13 cellular contexts compared by ENCODE assay signal in genomic region chr5:127519527-127519926, GRCh38. TPM values are rescaled to one million over a fixed set of nuclear protein-coding genes. Genes with fewer than 3 reads are reported as not detected.
DNase-seq lines count a peak whose midpoint lies in the region; ATAC-seq and TF ChIP-seq lines count a peak whose summit lies in the region.
"Had no signal": no experiment of that assay in that cellular context is flagged by ENCODE, and none has a peak within 500 bp of the region (broad histone marks: within the 10 kb centered on the region; RNA-seq: fewer than 3 reads in every experiment).

No MANE protein-coding gene starts in this region.

- H3K4me3 ChIP-seq in fibroblast of villous mesenchyme (ENCODE audit: low read depth, low read length) (peak overlapping the region; percentile 99), suprapubic skin (peak overlapping the region; percentile 72)

- no peak for ATAC-seq in activated naive CD4-positive, alpha-beta T cell treated with anti-CD3 and anti-CD28 coated beads, Interleukin-2, amount 50 U/mL, for 72 hours
- ATAC-seq in T-helper 17 cell, result no peak
- ATAC-seq: psoas muscle had no signal

- WGBS in suprapubic skin, result 71% methylated on average over 4 of the region's 4 CpGs

- no peaks in the 10 kb centered on the region for H3K27me3 Mint-ChIP-seq in activated naive CD4-positive, alpha-beta T cell treated with anti-CD3 and anti-CD28 coated beads, Interleukin-2, amount 10 ng/mL, durations not matched to agents 7 days and 5 days
- peaks cover 5% of the 10 kb centered on the region for H3K27me3 Mint-ChIP-seq in T-helper 17 cell

- no peak for TF ChIP-seq EP300 in suprapubic skin (IDR thresholded peaks at IDR 0.05)

- H3K36me3 ChIP-seq in suprapubic skin, result peaks cover 17% of the 10 kb centered on the region

- no peaks in the 10 kb centered on the region for H3K27me3 ChIP-seq in suprapubic skin
- H3K27me3 ChIP-seq: transverse colon had no signal

- in situ Hi-C loops in ACHN (cut with HindIII; ENCODE audit: low pct_ligation_motif_present, low pct_unique_long_range_greater_than_20kb, low sequenced_read_pairs), result no loop called here

- H3K9me3 Mint-ChIP-seq in activated naive CD4-positive, alpha-beta T cell treated with anti-CD3 and anti-CD28 coated beads, Interleukin-2, amount 10 ng/mL, durations not matched to agents 7 days and 5 days, result peaks cover 15% of the 10 kb centered on the region
- peaks cover 12 to 21% of the 10 kb centered on the region in 2 donors for H3K9me3 Mint-ChIP-seq in activated naive CD4-positive, alpha-beta T cell treated with anti-CD3 and anti-CD28 coated beads, Interleukin-2, amount 50 U/mL, for 72 hours

- no peak for TF ChIP-seq POLR2A in suprapubic skin (IDR thresholded peaks at IDR 0.05)

- H3K27ac Mint-ChIP-seq in activated naive CD4-positive, alpha-beta T cell treated with anti-CD3 and anti-CD28 coated beads, Interleukin-2, amount 10 ng/mL, durations not matched to agents 7 days and 5 days, result no peak overlapping the region
- H3K27ac Mint-ChIP-seq in activated naive CD4-positive, alpha-beta T cell treated with anti-CD3 and anti-CD28 coated beads, Interleukin-2, amount 50 U/mL, for 72 hours, result no peak overlapping the region
- no peak overlapping the region for H3K27ac Mint-ChIP-seq in T-helper 17 cell

- no peak overlapping the region for H3K27ac ChIP-seq in suprapubic skin
- H3K27ac ChIP-seq: psoas muscle, transverse colon had no signal

- H3K4me1 ChIP-seq in suprapubic skin, result peaks cover 16% of the 10 kb centered on the region

- CTCF ChIA-PET in activated naive CD4-positive, alpha-beta T cell treated with anti-CD3 and anti-CD28 coated beads, Interleukin-2, amount 10 ng/mL, durations not matched to agents 7 days and 5 days (lab: Charles Lee), result no interaction called here

- DNase-seq in activated naive CD4-positive, alpha-beta T cell treated with anti-CD3 and anti-CD28 coated beads, Interleukin-2, amount 10 ng/mL, durations not matched to agents 7 days and 5 days, result no peak
- DNase-seq in activated naive CD4-positive, alpha-beta T cell treated with anti-CD3 and anti-CD28 coated beads, Interleukin-2, amount 50 U/mL, for 72 hours (ENCODE audit: low spot score in 2 of 2), result no peak
- DNase-seq in T-helper 17 cell (no peak), fibroblast of villous mesenchyme (ENCODE audit: low read depth) (peak; percentile 54), suprapubic skin (ENCODE audit: low spot score in 2 of 2) (no peak), NCI-H2171 treated with DMSO at 0.1 percent for 48 hours (lab: John Stamatoyannopoulos, UW) (no peak), ACHN (no peak), GM20000 (ENCODE audit: low spot score) (no peak)
- DNase-seq: anterior cingulate cortex, NCI-H146, psoas muscle, transverse colon had no signal

- no peaks in the 10 kb centered on the region for H3K9me3 ChIP-seq in T-helper 17 cell (ENCODE audit: control insufficient read depth, low read length, poor library complexity, severe bottlenecking)
- H3K9me3 ChIP-seq in suprapubic skin, result no peaks in the 10 kb centered on the region
- H3K9me3 ChIP-seq: psoas muscle had no signal

- peaks cover 23% of the 10 kb centered on the region for H3K4me1 Mint-ChIP-seq in activated naive CD4-positive, alpha-beta T cell treated with anti-CD3 and anti-CD28 coated beads, Interleukin-2, amount 10 ng/mL, durations not matched to agents 7 days and 5 days
- peaks cover 17% of the 10 kb centered on the region for H3K4me1 Mint-ChIP-seq in T-helper 17 cell

- peak overlapping the region; percentile 11 for H3K4me3 Mint-ChIP-seq in activated naive CD4-positive, alpha-beta T cell treated with anti-CD3 and anti-CD28 coated beads, Interleukin-2, amount 10 ng/mL, durations not matched to agents 7 days and 5 days
- peak overlapping the region; percentile 33 for H3K4me3 Mint-ChIP-seq in T-helper 17 cell
- H3K4me3 Mint-ChIP-seq: CD14-positive monocyte had no signal

- H3K36me3 Mint-ChIP-seq in activated naive CD4-positive, alpha-beta T cell treated with anti-CD3 and anti-CD28 coated beads, Interleukin-2, amount 10 ng/mL, durations not matched to agents 7 days and 5 days, result peaks cover 34% of the 10 kb centered on the region
- peaks cover 39 to 42% of the 10 kb centered on the region in 2 donors for H3K36me3 Mint-ChIP-seq in activated naive CD4-positive, alpha-beta T cell treated with anti-CD3 and anti-CD28 coated beads, Interleukin-2, amount 50 U/mL, for 72 hours
- peaks cover 8% of the 10 kb centered on the region for H3K36me3 Mint-ChIP-seq in T-helper 17 cell (ENCODE audit: low read depth)

- no peak for TF ChIP-seq CTCF in fibroblast of villous mesenchyme (IDR thresholded peaks at IDR 0.05; ENCODE audit: insufficient read depth, low read depth, low read length)
- TF ChIP-seq CTCF in suprapubic skin (IDR thresholded peaks at IDR 0.05), result no peak
- TF ChIP-seq CTCF in GM20000 (IDR thresholded peaks at IDR 0.05; ENCODE audit: extremely low read depth, missing control alignments), result no peak

RNA-seq across cellular contexts. Expression of gene PRRC1, which starts 2.1 kb away (rescaled TPM):
- 10 to 100 TPM; 30.4 to 42.5 TPM for total RNA-seq in activated naive CD4-positive, alpha-beta T cell treated with anti-CD3 and anti-CD28 coated beads, Interleukin-2, amount 50 U/mL, for 72 hours
- 10 to 100 TPM; 38.5 to 41.2 TPM for total RNA-seq in T-helper 17 cell
- 96.0 and 99.3 TPM in 2 replicates for total RNA-seq in fibroblast of villous mesenchyme
- total RNA-seq in suprapubic skin, result 10 to 100 TPM; 36.8 to 59.0 (median 45.0) TPM
